Comparison of ENCODE assay signal across 1 cellular context in genomic region chr3:58728723-58729122, GRCh38.
TF ChIP-seq lines count a peak whose summit lies in the region.

No MANE protein-coding gene starts in this region.

TF ChIP-seq in GM23338, 12 proteins besides CTCF, POLR2A, EP300 and RAD21 (continued from another document):
- TF ChIP-seq JUNB (IDR thresholded peaks at IDR 0.05; ENCODE audit: unreplicated experiment) = no peak
- TF ChIP-seq EZH2phosphoT487 (IDR thresholded peaks at IDR 0.05; ENCODE audit: unreplicated experiment) = no peak
- TF ChIP-seq, protein P1, sequence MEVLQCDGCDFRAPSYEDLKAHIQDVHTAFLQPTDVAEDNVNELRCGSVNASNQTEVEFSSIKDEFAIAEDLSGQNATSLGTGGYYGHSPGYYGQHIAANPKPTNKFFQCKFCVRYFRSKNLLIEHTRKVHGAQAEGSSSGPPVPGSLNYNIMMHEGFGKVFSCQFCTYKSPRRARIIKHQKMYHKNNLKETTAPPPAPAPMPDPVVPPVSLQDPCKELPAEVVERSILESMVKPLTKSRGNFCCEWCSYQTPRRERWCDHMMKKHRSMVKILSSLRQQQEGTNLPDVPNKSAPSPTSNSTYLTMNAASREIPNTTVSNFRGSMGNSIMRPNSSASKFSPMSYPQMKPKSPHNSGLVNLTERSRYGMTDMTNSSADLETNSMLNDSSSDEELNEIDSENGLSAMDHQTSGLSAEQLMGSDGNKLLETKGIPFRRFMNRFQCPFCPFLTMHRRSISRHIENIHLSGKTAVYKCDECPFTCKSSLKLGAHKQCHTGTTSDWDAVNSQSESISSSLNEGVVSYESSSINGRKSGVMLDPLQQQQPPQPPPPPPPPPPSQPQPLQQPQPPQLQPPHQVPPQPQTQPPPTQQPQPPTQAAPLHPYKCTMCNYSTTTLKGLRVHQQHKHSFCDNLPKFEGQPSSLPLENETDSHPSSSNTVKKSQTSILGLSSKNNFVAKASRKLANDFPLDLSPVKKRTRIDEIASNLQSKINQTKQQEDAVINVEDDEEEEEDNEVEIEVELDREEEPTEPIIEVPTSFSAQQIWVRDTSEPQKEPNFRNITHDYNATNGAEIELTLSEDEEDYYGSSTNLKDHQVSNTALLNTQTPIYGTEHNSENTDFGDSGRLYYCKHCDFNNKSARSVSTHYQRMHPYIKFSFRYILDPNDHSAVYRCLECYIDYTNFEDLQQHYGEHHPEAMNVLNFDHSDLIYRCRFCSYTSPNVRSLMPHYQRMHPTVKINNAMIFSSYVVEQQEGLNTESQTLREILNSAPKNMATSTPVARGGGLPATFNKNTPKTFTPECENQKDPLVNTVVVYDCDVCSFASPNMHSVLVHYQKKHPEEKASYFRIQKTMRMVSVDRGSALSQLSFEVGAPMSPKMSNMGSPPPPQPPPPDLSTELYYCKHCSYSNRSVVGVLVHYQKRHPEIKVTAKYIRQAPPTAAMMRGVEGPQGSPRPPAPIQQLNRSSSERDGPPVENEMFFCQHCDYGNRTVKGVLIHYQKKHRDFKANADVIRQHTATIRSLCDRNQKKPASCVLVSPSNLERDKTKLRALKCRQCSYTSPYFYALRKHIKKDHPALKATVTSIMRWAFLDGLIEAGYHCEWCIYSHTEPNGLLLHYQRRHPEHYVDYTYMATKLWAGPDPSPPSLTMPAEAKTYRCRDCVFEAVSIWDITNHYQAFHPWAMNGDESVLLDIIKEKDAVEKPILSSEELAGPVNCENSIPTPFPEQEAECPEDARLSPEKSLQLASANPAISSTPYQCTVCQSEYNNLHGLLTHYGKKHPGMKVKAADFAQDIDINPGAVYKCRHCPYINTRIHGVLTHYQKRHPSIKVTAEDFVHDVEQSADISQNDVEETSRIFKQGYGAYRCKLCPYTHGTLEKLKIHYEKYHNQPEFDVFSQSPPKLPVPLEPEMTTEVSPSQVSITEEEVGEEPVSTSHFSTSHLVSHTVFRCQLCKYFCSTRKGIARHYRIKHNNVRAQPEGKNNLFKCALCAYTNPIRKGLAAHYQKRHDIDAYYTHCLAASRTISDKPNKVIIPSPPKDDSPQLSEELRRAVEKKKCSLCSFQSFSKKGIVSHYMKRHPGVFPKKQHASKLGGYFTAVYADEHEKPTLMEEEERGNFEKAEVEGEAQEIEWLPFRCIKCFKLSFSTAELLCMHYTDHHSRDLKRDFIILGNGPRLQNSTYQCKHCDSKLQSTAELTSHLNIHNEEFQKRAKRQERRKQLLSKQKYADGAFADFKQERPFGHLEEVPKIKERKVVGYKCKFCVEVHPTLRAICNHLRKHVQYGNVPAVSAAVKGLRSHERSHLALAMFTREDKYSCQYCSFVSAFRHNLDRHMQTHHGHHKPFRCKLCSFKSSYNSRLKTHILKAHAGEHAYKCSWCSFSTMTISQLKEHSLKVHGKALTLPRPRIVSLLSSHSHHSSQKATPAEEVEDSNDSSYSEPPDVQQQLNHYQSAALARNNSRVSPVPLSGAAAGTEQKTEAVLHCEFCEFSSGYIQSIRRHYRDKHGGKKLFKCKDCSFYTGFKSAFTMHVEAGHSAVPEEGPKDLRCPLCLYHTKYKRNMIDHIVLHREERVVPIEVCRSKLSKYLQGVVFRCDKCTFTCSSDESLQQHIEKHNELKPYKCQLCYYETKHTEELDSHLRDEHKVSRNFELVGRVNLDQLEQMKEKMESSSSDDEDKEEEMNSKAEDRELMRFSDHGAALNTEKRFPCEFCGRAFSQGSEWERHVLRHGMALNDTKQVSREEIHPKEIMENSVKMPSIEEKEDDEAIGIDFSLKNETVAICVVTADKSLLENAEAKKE (CRISPR knock-in tag; IDR thresholded peaks at IDR 0.05) = no peak
